Comparison of ENCODE assay signal across 8 cellular contexts in genomic region chr22:50562523-50563409, GRCh38. TPM values are rescaled to one million over a fixed set of nuclear protein-coding genes. Genes with fewer than 3 reads are reported as not detected.
DNase-seq lines count a peak whose midpoint lies in the region; ATAC-seq and TF ChIP-seq lines count a peak whose summit lies in the region.

SYCE3 (minus strand) TSS chr22:50562919; CDS start chr22:50556405, 6,514 bp downstream.

- H3K4me3 ChIP-seq in adrenal gland, result peak within 1 kb of the TSS; percentile 13 to 74 (median 44)

- H3K27me3 ChIP-seq in adrenal gland, result no peaks in the 10 kb centered on the region

- TF ChIP-seq CTCF in GM12874 (IDR thresholded peaks at IDR 0.05; ENCODE audit: insufficient read depth, low read depth, low read length), result peak; percentile 98
- peak; percentile 74 to 97 (median 96) for TF ChIP-seq CTCF in adrenal gland (IDR thresholded peaks at IDR 0.05)
- peak; percentile 98 for TF ChIP-seq CTCF in progenitor cell of endocrine pancreas (IDR thresholded peaks at IDR 0.05; ENCODE audit: unreplicated experiment)

- peak within 1 kb of the TSS; percentile 89 for H3K27ac Mint-ChIP-seq in progenitor cell of endocrine pancreas

- WGBS in adrenal gland, 4 donors, result 3 to 9% (median 5%) methylated on average over 21 to 59 of the region's 61 CpGs

- no peaks in the 10 kb centered on the region for H3K36me3 Mint-ChIP-seq in progenitor cell of endocrine pancreas (ENCODE audit: insufficient read depth)

- H3K27me3 Mint-ChIP-seq in progenitor cell of endocrine pancreas, result peaks cover 31% of the 10 kb centered on the region

- H3K9me3 ChIP-seq in adrenal gland (replicated peaks in 1 of 3), result no peaks in the 10 kb centered on the region

- peak within 1 kb of the TSS; percentile 86 for H3K4me3 Mint-ChIP-seq in progenitor cell of endocrine pancreas (ENCODE audit: low read depth)

- H3K27ac ChIP-seq in adrenal gland, result peak within 1 kb of the TSS in 4 of 5 donors; percentile 42 to 79 (median 66)

- peak in 1 of 2 donors; percentile 85 for TF ChIP-seq POLR2A in adrenal gland (IDR thresholded peaks at IDR 0.05)

- ATAC-seq in HG02763 (IDR thresholded peaks at IDR 0.05; ENCODE audit: unreplicated experiment) (peak; percentile 95), left cardiac atrium (peak; percentile 96 to 97)

- peaks cover 8% of the 10 kb centered on the region for H3K4me1 Mint-ChIP-seq in progenitor cell of endocrine pancreas (ENCODE audit: low read depth)

- H3K36me3 ChIP-seq in adrenal gland (replicated peaks in 1 of 2), result no peaks in the 10 kb centered on the region

- intact Hi-C loops in adrenal gland (cut with DNase I), result no loop called here
- intact Hi-C loops in left cardiac atrium (cut with DNase I), result loop anchor here in 1 of 2 donors (2.0 kb wide), 1 partner anchor 38 kb away; the partner anchor contains the start of gene SCO2

- DNase-seq in NCI-H1417 treated with DMSO at 0.1 percent for 48 hours (lab: John Stamatoyannopoulos, UW) (peak; percentile 63), SW 1271 (lab: John Stamatoyannopoulos, UW) (peak; percentile 73 to 87), adrenal gland (peak; percentile 97 to 99 (median 98)), left cardiac atrium (peak; percentile 98), progenitor cell of endocrine pancreas (ENCODE audit: low spot score, unreplicated experiment) (peak; percentile 99), ureter (ENCODE audit: low spot score) (peak; percentile 97)

- no peaks in the 10 kb centered on the region for H3K9me3 Mint-ChIP-seq in progenitor cell of endocrine pancreas (ENCODE audit: low read depth)

- peaks cover 6 to 8% of the 10 kb centered on the region in 2 donors for H3K4me1 ChIP-seq in adrenal gland (replicated peaks in 1 of 2)

RNA-seq across cellular contexts. Expression of gene SYCE3, which starts in this region (rescaled TPM):
- total RNA-seq in adrenal gland, result 1 to 10 TPM in 2 of 8 donors, under 1 TPM in 3, not detected in 3; 0.57 to 7.2 (median 0.87) TPM
- under 1 TPM in 1 of 3 donors, not detected in 2; 0.81 TPM for polyA plus RNA-seq in adrenal gland
- total RNA-seq in left cardiac atrium, result not detected
- not detected in 2 replicates for total RNA-seq in progenitor cell of endocrine pancreas
- total RNA-seq in ureter, result not detected

Comparison
In these comparisons a context has a peak if more than half of its experiments do, and no peak if none do; other contexts are left out.
1. Peak in every context shown above with its lines: DNase-seq, ATAC-seq, H3K4me3 ChIP-seq and H3K27ac ChIP-seq.
2. Peak in DNase-seq and ATAC-seq in left cardiac atrium; RNA of the gene not detected or under 1 TPM.
3. Peak in DNase-seq in progenitor cell of endocrine pancreas; RNA of the gene not detected or under 1 TPM.
4. Peak in DNase-seq in ureter; RNA of the gene not detected or under 1 TPM.